In genomic region chrX:30735839-30736238, GRCh38 we compare ENCODE assay signal across 9 cellular contexts.
DNase-seq lines count a peak whose midpoint lies in the region; FAIRE-seq and TF ChIP-seq lines count a peak whose summit lies in the region.
"Had no signal": no experiment of that assay in that cellular context is flagged by ENCODE, and none has a peak within 500 bp of the region (broad histone marks: within the 10 kb centered on the region; RNA-seq: fewer than 3 reads in every experiment).

No MANE protein-coding gene starts in this region.

- H3K4me3 Mint-ChIP-seq in astrocyte (ENCODE audit: unreplicated experiment): no peak overlapping the region

- TF ChIP-seq CTCF in MM.1S (IDR thresholded peaks at IDR 0.05; ENCODE audit: low read length) (peak; percentile 70), astrocyte (IDR thresholded peaks at IDR 0.05; ENCODE audit: insufficient read depth, low read depth, low read length) (peak; percentile 60)

- H3K4me2 ChIP-seq in MM.1S (ENCODE audit: low read depth, low read length): no peak overlapping the region
- no peak overlapping the region for H3K4me2 ChIP-seq in astrocyte (ENCODE audit: low read length)

- no peaks in the 10 kb centered on the region for H3F3A ChIP-seq in MM.1S (ENCODE audit: insufficient read depth, low read length)

- peak; percentile 18 to 48 for DNase-seq in NCI-H187 (lab: John Stamatoyannopoulos, UW)
- DNase-seq in NCI-H187 treated with DMSO at 0.1 percent for 48 hours (lab: John Stamatoyannopoulos, UW): no peak
- peak; percentile 25 for DNase-seq in HCEC 1CT
- peak; percentile 69 for DNase-seq in MM.1S
- peak; percentile 9 to 87 (median 49) for DNase-seq in T-helper 2 cell
- DNase-seq in astrocyte (ENCODE audit: low read depth): peak; percentile 2
- peak; percentile 55 for DNase-seq in iris pigment epithelial cell (ENCODE audit: low read depth)
- DNase-seq in stimulated activated CD4-positive, alpha-beta T cell treated with anti-CD3 and anti-CD28 coated beads, Interleukin-4, amount 100 ng/mL, for 1 hour: peak; percentile 71

- H3K27me3 ChIP-seq in MM.1S (replicated peaks; ENCODE audit: insufficient read depth, low read length): no peaks in the 10 kb centered on the region
- H3K27me3 ChIP-seq in astrocyte (ENCODE audit: insufficient read depth, low read length): no peaks in the 10 kb centered on the region

- no peaks in the 10 kb centered on the region for H3K9me3 Mint-ChIP-seq in astrocyte (ENCODE audit: unreplicated experiment)

- H3K9me2 ChIP-seq in MM.1S (replicated peaks; ENCODE audit: insufficient read depth, low read length): no peaks in the 10 kb centered on the region

- no peak overlapping the region for H3K27ac Mint-ChIP-seq in astrocyte (ENCODE audit: unreplicated experiment)

- H2AFZ ChIP-seq in MM.1S (ENCODE audit: low read length) (no peak overlapping the region), astrocyte (ENCODE audit: low read depth, low read length) (no peak overlapping the region)

- H3K4me1 ChIP-seq in MM.1S (ENCODE audit: low read length) (no peaks in the 10 kb centered on the region), astrocyte (ENCODE audit: insufficient read depth, low read length) (no peaks in the 10 kb centered on the region)

- H3K4me3 ChIP-seq in MM.1S (ENCODE audit: low read length) (no peak overlapping the region), astrocyte (ENCODE audit: insufficient read depth, low read depth, low read length) (no peak overlapping the region)
- H3K4me3 ChIP-seq: skin epidermis had no signal

- H3K9ac ChIP-seq in MM.1S (ENCODE audit: low read length) (no peak overlapping the region), astrocyte (ENCODE audit: low read length) (no peak overlapping the region)

- H3K36me3 ChIP-seq in MM.1S (replicated peaks; ENCODE audit: insufficient read depth, low read length): no peaks in the 10 kb centered on the region
- no peaks in the 10 kb centered on the region for H3K36me3 ChIP-seq in astrocyte (ENCODE audit: insufficient read depth, low read length)

- no peaks in the 10 kb centered on the region for H3K36me3 Mint-ChIP-seq in astrocyte (ENCODE audit: low read depth, unreplicated experiment)

- H3K9me3 ChIP-seq in MM.1S (replicated peaks; ENCODE audit: insufficient read depth, low read length) (no peaks in the 10 kb centered on the region), astrocyte (ENCODE audit: insufficient read depth, low read depth, low read length) (no peaks in the 10 kb centered on the region)

- no peak for FAIRE-seq in astrocyte (lab: Jason Lieb, UNC)

- H3K27me3 Mint-ChIP-seq in astrocyte (ENCODE audit: low read depth, unreplicated experiment): no peaks in the 10 kb centered on the region

- H3K79me2 ChIP-seq in MM.1S (ENCODE audit: low read length) (no peaks in the 10 kb centered on the region), astrocyte (ENCODE audit: insufficient read depth, low read length) (no peaks in the 10 kb centered on the region)

- H4K20me1 ChIP-seq in MM.1S (ENCODE audit: insufficient read depth, low read length) (no peaks in the 10 kb centered on the region), astrocyte (ENCODE audit: insufficient read depth, low read length) (no peaks in the 10 kb centered on the region)

- H3K27ac ChIP-seq in MM.1S (ENCODE audit: low read length) (no peak overlapping the region), astrocyte (ENCODE audit: low read depth, low read length) (no peak overlapping the region)
- H3K27ac ChIP-seq: skin epidermis had no signal

- no peaks in the 10 kb centered on the region for H3K4me1 Mint-ChIP-seq in astrocyte (ENCODE audit: low read depth, unreplicated experiment)
